In the genomic region with DNA sequence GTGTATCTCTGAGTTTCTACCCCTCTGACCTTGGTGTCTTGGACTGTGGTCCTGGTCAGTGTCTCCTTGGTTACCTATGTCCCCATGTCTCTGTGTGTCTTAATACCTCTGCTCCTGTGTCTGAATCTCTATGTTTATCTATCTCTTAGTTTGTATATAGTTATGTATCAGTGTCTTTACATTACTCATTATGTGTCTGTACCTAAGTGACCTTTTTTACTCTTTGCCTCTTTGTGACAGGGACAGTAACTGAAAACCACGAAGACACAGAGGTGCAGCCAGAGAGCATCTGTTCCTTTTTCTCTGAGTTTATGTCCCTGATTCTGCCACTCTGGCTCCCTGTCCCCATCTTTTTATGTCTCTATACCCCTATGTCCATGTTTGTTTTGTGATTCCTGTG, we compare ENCODE assay signal across 33 cellular contexts. TPM values are rescaled to one million over a fixed set of nuclear protein-coding genes. Genes with fewer than 3 reads are reported as not detected.
"Had no signal": no experiment of that assay in that cellular context is flagged by ENCODE, and none has a peak within 500 bp of the region (broad histone marks: within the 10 kb centered on the region; RNA-seq: fewer than 3 reads in every experiment).

No MANE protein-coding gene starts in this region.

- H3K27ac Mint-ChIP-seq: activated CD4-positive, alpha-beta memory T cell treated with anti-CD3 and anti-CD28 coated beads for 36 hours; activated CD4-positive, alpha-beta T cell treated with anti-CD3 and anti-CD28 coated beads for 36 hours; activated CD4-positive, alpha-beta T cell treated with anti-CD3 and anti-CD28 coated beads, Interleukin-2, amount 10 ng/mL, durations not matched to agents 24 days and 14 days; activated CD8-positive, alpha-beta memory T cell treated with anti-CD3 and anti-CD28 coated beads, Interleukin-2, amount 10 ng/mL, durations not matched to agents 7 days and 5 days; activated CD8-positive, alpha-beta T cell treated with anti-CD3 and anti-CD28 coated beads, Interleukin-2, amount 10 ng/mL, durations not matched to agents 7 days and 5 days; activated naive CD4-positive, alpha-beta T cell treated with anti-CD3 and anti-CD28 coated beads for 36 hours; activated naive CD4-positive, alpha-beta T cell treated with anti-CD3 and anti-CD28 coated beads, Interleukin-2, amount 50 U/mL, for 24 hours; activated naive CD8-positive, alpha-beta T cell treated with anti-CD3 and anti-CD28 coated beads for 36 hours; activated naive CD8-positive, alpha-beta T cell treated with anti-CD3 and anti-CD28 coated beads, Interleukin-2, amount 50 U/mL, for 24 hours; activated T-cell treated with anti-CD3 and anti-CD28 coated beads, Interleukin-2, amount 50 U/mL, for 24 hours; activated T-cell treated with anti-CD3 and anti-CD28 coated beads, Interleukin-2, amount 50 U/mL, for 72 hours; effector memory CD8-positive, alpha-beta T cell had no signal

- H3K27me3 Mint-ChIP-seq: activated CD4-positive, alpha-beta memory T cell treated with anti-CD3 and anti-CD28 coated beads for 36 hours; activated CD4-positive, alpha-beta T cell treated with anti-CD3 and anti-CD28 coated beads for 36 hours; activated CD4-positive, alpha-beta T cell treated with anti-CD3 and anti-CD28 coated beads, Interleukin-2, amount 10 ng/mL, durations not matched to agents 24 days and 14 days; activated CD8-positive, alpha-beta memory T cell treated with anti-CD3 and anti-CD28 coated beads, Interleukin-2, amount 10 ng/mL, durations not matched to agents 7 days and 5 days; activated naive CD8-positive, alpha-beta T cell treated with anti-CD3 and anti-CD28 coated beads for 36 hours; activated naive CD8-positive, alpha-beta T cell treated with anti-CD3 and anti-CD28 coated beads, Interleukin-2, amount 50 U/mL, for 24 hours had no signal

- H3K27ac ChIP-seq: adrenal gland, body of pancreas, esophagus muscularis mucosa, foreskin keratinocyte, gastroesophageal sphincter had no signal

- H3K36me3 Mint-ChIP-seq: activated CD4-positive, alpha-beta memory T cell treated with anti-CD3 and anti-CD28 coated beads for 36 hours; activated CD8-positive, alpha-beta memory T cell treated with anti-CD3 and anti-CD28 coated beads, Interleukin-2, amount 10 ng/mL, durations not matched to agents 7 days and 5 days; activated naive CD4-positive, alpha-beta T cell treated with anti-CD3 and anti-CD28 coated beads, Interleukin-2, amount 50 U/mL, for 24 hours; activated naive CD8-positive, alpha-beta T cell treated with anti-CD3 and anti-CD28 coated beads for 36 hours had no signal

- DNase-seq: activated CD4-positive, alpha-beta memory T cell treated with anti-CD3 and anti-CD28 coated beads for 36 hours; activated CD4-positive, alpha-beta T cell treated with anti-CD3 and anti-CD28 coated beads for 36 hours; activated CD4-positive, alpha-beta T cell treated with anti-CD3 and anti-CD28 coated beads, Interleukin-2, amount 10 ng/mL, durations not matched to agents 24 days and 14 days; activated CD4-positive, CD25-positive, alpha-beta regulatory T cell; activated CD4-positive, CD25-positive, alpha-beta regulatory T cell treated with anti-CD3 and anti-CD28 coated beads, Interleukin-2, amount 50 U/mL, for 72 hours; activated CD8-positive, alpha-beta memory T cell treated with anti-CD3 and anti-CD28 coated beads, Interleukin-2, amount 10 ng/mL, durations not matched to agents 7 days and 5 days; activated CD8-positive, alpha-beta memory T cell treated with anti-CD3 and anti-CD28 coated beads, Interleukin-2, amount 50 U/mL, for 4 hours; activated CD8-positive, alpha-beta T cell treated with anti-CD3 and anti-CD28 coated beads, Interleukin-2, amount 10 ng/mL, durations not matched to agents 7 days and 5 days; activated effector memory CD4-positive, alpha-beta T cell treated with Interleukin-2 at 50 U/mL for 16 hours; activated naive CD4-positive, alpha-beta T cell treated with anti-CD3 and anti-CD28 coated beads for 36 hours; activated naive CD8-positive, alpha-beta T cell treated with anti-CD3 and anti-CD28 coated beads for 36 hours; activated naive CD8-positive, alpha-beta T cell treated with anti-CD3 and anti-CD28 coated beads, Interleukin-2, amount 50 U/mL, for 24 hours; activated T-cell treated with anti-CD3 and anti-CD28 coated beads for 4 hours; activated T-cell treated with anti-CD3 and anti-CD28 coated beads, Interleukin-2, amount 50 U/mL, for 24 hours; activated T-cell treated with anti-CD3 and anti-CD28 coated beads, Interleukin-2, amount 50 U/mL, for 72 hours; adrenal gland; amygdala; aorta; body of pancreas; caudate nucleus; cortex of kidney; dermis blood vessel endothelial cell; effector CD4-positive, alpha-beta T cell; effector memory CD8-positive, alpha-beta T cell; erythroblast; foreskin keratinocyte; T-helper 2 cell had no signal

- ATAC-seq: activated CD4-positive, alpha-beta T cell treated with anti-CD3 and anti-CD28 coated beads for 36 hours; activated CD8-positive, alpha-beta memory T cell treated with anti-CD3 and anti-CD28 coated beads, Interleukin-2, amount 10 ng/mL, durations not matched to agents 7 days and 5 days; activated CD8-positive, alpha-beta T cell treated with anti-CD3 and anti-CD28 coated beads, Interleukin-2, amount 10 ng/mL, durations not matched to agents 7 days and 5 days; activated naive CD8-positive, alpha-beta T cell treated with anti-CD3 and anti-CD28 coated beads, Interleukin-2, amount 50 U/mL, for 24 hours; effector memory CD8-positive, alpha-beta T cell; foreskin keratinocyte; gastroesophageal sphincter had no signal

- H3K36me3 ChIP-seq: adrenal gland, esophagus muscularis mucosa, gastroesophageal sphincter had no signal

- H3K4me1 Mint-ChIP-seq: activated CD4-positive, alpha-beta T cell treated with anti-CD3 and anti-CD28 coated beads for 36 hours; activated CD4-positive, alpha-beta T cell treated with anti-CD3 and anti-CD28 coated beads, Interleukin-2, amount 10 ng/mL, durations not matched to agents 24 days and 14 days; activated CD8-positive, alpha-beta memory T cell treated with anti-CD3 and anti-CD28 coated beads, Interleukin-2, amount 10 ng/mL, durations not matched to agents 7 days and 5 days; activated naive CD4-positive, alpha-beta T cell treated with anti-CD3 and anti-CD28 coated beads, Interleukin-2, amount 50 U/mL, for 24 hours; activated naive CD8-positive, alpha-beta T cell treated with anti-CD3 and anti-CD28 coated beads for 36 hours; activated naive CD8-positive, alpha-beta T cell treated with anti-CD3 and anti-CD28 coated beads, Interleukin-2, amount 50 U/mL, for 24 hours had no signal

- H3K4me3 ChIP-seq: adrenal gland, body of pancreas, esophagus muscularis mucosa, gastroesophageal sphincter had no signal

- H3K9me3 ChIP-seq: adrenal gland, body of pancreas, esophagus muscularis mucosa, gastroesophageal sphincter had no signal

- FAIRE-seq: colon had no signal

- H3K4me1 ChIP-seq: adrenal gland, esophagus muscularis mucosa, foreskin keratinocyte, gastroesophageal sphincter had no signal

- H3K9me3 Mint-ChIP-seq: activated CD4-positive, alpha-beta memory T cell treated with anti-CD3 and anti-CD28 coated beads for 36 hours; activated CD4-positive, alpha-beta T cell treated with anti-CD3 and anti-CD28 coated beads, Interleukin-2, amount 10 ng/mL, durations not matched to agents 24 days and 14 days; activated naive CD4-positive, alpha-beta T cell treated with anti-CD3 and anti-CD28 coated beads for 36 hours; activated naive CD4-positive, alpha-beta T cell treated with anti-CD3 and anti-CD28 coated beads, Interleukin-2, amount 50 U/mL, for 24 hours; activated naive CD8-positive, alpha-beta T cell treated with anti-CD3 and anti-CD28 coated beads for 36 hours; activated naive CD8-positive, alpha-beta T cell treated with anti-CD3 and anti-CD28 coated beads, Interleukin-2, amount 50 U/mL, for 24 hours; activated T-cell treated with anti-CD3 and anti-CD28 coated beads, Interleukin-2, amount 50 U/mL, for 24 hours; activated T-cell treated with anti-CD3 and anti-CD28 coated beads, Interleukin-2, amount 50 U/mL, for 72 hours; effector memory CD8-positive, alpha-beta T cell had no signal

- H3K27me3 ChIP-seq: body of pancreas, esophagus muscularis mucosa, foreskin keratinocyte, gastroesophageal sphincter had no signal

- H3K4me3 Mint-ChIP-seq: activated CD4-positive, alpha-beta memory T cell treated with anti-CD3 and anti-CD28 coated beads for 36 hours; activated CD4-positive, alpha-beta T cell treated with anti-CD3 and anti-CD28 coated beads for 36 hours; activated CD4-positive, alpha-beta T cell treated with anti-CD3 and anti-CD28 coated beads, Interleukin-2, amount 10 ng/mL, durations not matched to agents 24 days and 14 days; activated CD8-positive, alpha-beta memory T cell treated with anti-CD3 and anti-CD28 coated beads, Interleukin-2, amount 10 ng/mL, durations not matched to agents 7 days and 5 days; activated CD8-positive, alpha-beta T cell treated with anti-CD3 and anti-CD28 coated beads, Interleukin-2, amount 10 ng/mL, durations not matched to agents 7 days and 5 days; activated naive CD4-positive, alpha-beta T cell treated with anti-CD3 and anti-CD28 coated beads for 36 hours; activated naive CD4-positive, alpha-beta T cell treated with anti-CD3 and anti-CD28 coated beads, Interleukin-2, amount 50 U/mL, for 24 hours; activated naive CD8-positive, alpha-beta T cell treated with anti-CD3 and anti-CD28 coated beads for 36 hours; activated naive CD8-positive, alpha-beta T cell treated with anti-CD3 and anti-CD28 coated beads, Interleukin-2, amount 50 U/mL, for 24 hours; activated T-cell treated with anti-CD3 and anti-CD28 coated beads, Interleukin-2, amount 50 U/mL, for 24 hours; activated T-cell treated with anti-CD3 and anti-CD28 coated beads, Interleukin-2, amount 50 U/mL, for 72 hours; effector memory CD8-positive, alpha-beta T cell had no signal

RNA-seq across cellular contexts. Expression of a gene that starts 49.4 kb away (rescaled TPM):
- total RNA-seq: activated CD4-positive, alpha-beta memory T cell treated with anti-CD3 and anti-CD28 coated beads for 36 hours; activated CD4-positive, alpha-beta T cell treated with anti-CD3 and anti-CD28 coated beads for 36 hours; activated CD4-positive, alpha-beta T cell treated with anti-CD3 and anti-CD28 coated beads, Interleukin-2, amount 10 ng/mL, durations not matched to agents 24 days and 14 days; activated CD8-positive, alpha-beta memory T cell treated with anti-CD3 and anti-CD28 coated beads for 36 hours; activated CD8-positive, alpha-beta memory T cell treated with anti-CD3 and anti-CD28 coated beads, Interleukin-2, amount 10 ng/mL, durations not matched to agents 7 days and 5 days; activated CD8-positive, alpha-beta T cell treated with anti-CD3 and anti-CD28 coated beads, Interleukin-2, amount 10 ng/mL, durations not matched to agents 7 days and 5 days; activated naive CD4-positive, alpha-beta T cell treated with anti-CD3 and anti-CD28 coated beads for 36 hours; activated naive CD8-positive, alpha-beta T cell treated with anti-CD3 and anti-CD28 coated beads for 36 hours; activated T-cell treated with anti-CD3 and anti-CD28 coated beads, Interleukin-2, amount 50 U/mL, for 72 hours; adrenal gland; aorta; body of pancreas; dermis blood vessel endothelial cell; foreskin keratinocyte; T-helper 1 cell treated with Interleukin-12 subunit alpha and Interleukin-12 subunit beta and Interleukin-4 antibody, amounts not matched to agents 30 ng/mL and 1 ng/mL, for 36 hours had no signal
- polyA plus RNA-seq: adrenal gland, aorta, foreskin keratinocyte had no signal
